9 cellular contexts compared by ENCODE assay signal in the genomic region with DNA sequence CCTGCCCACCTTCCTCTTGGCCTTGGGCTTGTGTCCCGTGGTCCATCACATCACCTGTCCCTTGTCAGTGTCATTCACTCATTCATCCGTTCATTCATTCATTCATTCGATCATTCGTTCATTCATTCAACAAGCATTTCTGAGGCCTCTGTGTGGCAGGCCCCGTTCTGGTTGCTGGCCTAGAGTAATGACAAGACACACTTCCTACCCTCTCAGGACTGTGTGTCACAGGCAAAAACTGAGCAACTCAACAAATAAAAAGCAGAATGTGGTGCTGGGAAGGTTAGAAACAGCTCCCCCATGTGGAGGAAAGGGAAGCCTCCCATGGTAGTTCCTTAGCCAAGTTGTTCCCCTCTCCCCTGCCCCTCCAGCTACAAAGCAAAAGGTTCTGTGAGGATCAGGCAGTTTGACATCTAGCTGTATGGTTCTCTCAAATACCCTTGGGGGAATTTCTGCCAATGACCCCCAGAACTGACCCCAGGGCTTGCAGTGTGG. TPM values are rescaled to one million over a fixed set of nuclear protein-coding genes. Genes with fewer than 3 reads are reported as not detected.
DNase-seq lines count a peak whose midpoint lies in the region; ATAC-seq and TF ChIP-seq lines count a peak whose summit lies in the region.
"Had no signal": no experiment of that assay in that cellular context is flagged by ENCODE, and none has a peak within 500 bp of the region (broad histone marks: within the 10 kb centered on the region; RNA-seq: fewer than 3 reads in every experiment).

No MANE protein-coding gene starts in this region.

- no peak for TF ChIP-seq EP300 in esophagus muscularis mucosa (IDR thresholded peaks at IDR 0.05)

- H3K4me3 ChIP-seq in PC-9 (no peak overlapping the region), fibroblast of lung (replicated peaks in 1 of 4; ENCODE audit: control extremely low read depth in 1 of 4, insufficient read depth in 1 of 4, low read depth in 3 of 4, low read length in 4 of 4) (no peak overlapping the region), esophagus muscularis mucosa (no peak overlapping the region)

- H3K27me3 ChIP-seq in PC-9 (ENCODE audit: insufficient read depth, low read depth) = no peaks in the 10 kb centered on the region
- H3K27me3 ChIP-seq in fibroblast of lung (ENCODE audit: control insufficient read depth, insufficient read depth, low read length) = no peaks in the 10 kb centered on the region
- no peaks in the 10 kb centered on the region for H3K27me3 ChIP-seq in esophagus muscularis mucosa

- no peak overlapping the region for H3K9ac ChIP-seq in fibroblast of lung (ENCODE audit: insufficient read depth, low read length)

- no peaks in the 10 kb centered on the region for H3K79me2 ChIP-seq in PC-9 (ENCODE audit: low read depth)
- no peaks in the 10 kb centered on the region for H3K79me2 ChIP-seq in fibroblast of lung (ENCODE audit: control insufficient read depth, insufficient read depth, low read length)

- peaks cover 8% of the 10 kb centered on the region; the same call in 1 of the 2 replicates for H3F3A ChIP-seq in PC-9 (ENCODE audit: insufficient read depth, low read depth)

- H3K4me1 Mint-ChIP-seq in stimulated activated naive CD8-positive, alpha-beta T cell treated with anti-CD3 and anti-CD28 coated beads, Interleukin-15, amount 100 ng/mL, for 72 hours = no peaks in the 10 kb centered on the region

- no peak for TF ChIP-seq POLR2A in esophagus muscularis mucosa (IDR thresholded peaks at IDR 0.05; ENCODE audit: low read depth)

- H3K9me2 ChIP-seq in PC-9 (ENCODE audit: insufficient read depth) = no peaks in the 10 kb centered on the region

- peak; percentile 46; the same call in 1 of the 2 replicates for TF ChIP-seq CTCF in GM12874 (IDR thresholded peaks at IDR 0.05; ENCODE audit: insufficient read depth, low read depth, low read length)
- TF ChIP-seq CTCF in PC-9 (conservative IDR thresholded peaks at IDR 0.05) = peak; percentile 71
- peak; percentile 50 to 59 for TF ChIP-seq CTCF in fibroblast of lung (conservative IDR thresholded peaks at IDR 0.05 in 1 of 2, IDR thresholded peaks at IDR 0.05 in 1 of 2; ENCODE audit: low read depth in 1 of 2, low read length in 2 of 2)
- peak in 1 of 3 experiments; percentile 8 for TF ChIP-seq CTCF in esophagus muscularis mucosa (IDR thresholded peaks at IDR 0.05)

- no peak overlapping the region for H3K27ac Mint-ChIP-seq in stimulated activated naive CD8-positive, alpha-beta T cell treated with anti-CD3 and anti-CD28 coated beads, Interleukin-15, amount 100 ng/mL, for 72 hours
- H3K27ac Mint-ChIP-seq: activated T-cell treated with anti-CD3 and anti-CD28 coated beads, Interleukin-2, amount 50 U/mL, for 72 hours had no signal

- CTCF ChIA-PET in PC-9 (lab: Charles Lee) = interaction anchor here (1.5 kb wide), 1 partner anchor 10 kb away, joined by 9 read pairs; no protein-coding TSS in a partner anchor

- DNase-seq in 8988T (peak; percentile 85), PC-9 (no peak), fibroblast of lung (ENCODE audit: low read depth in 2 of 2) (no peak), esophagus muscularis mucosa (ENCODE audit: extremely low spot score) (no peak), SK-N-DZ (ENCODE audit: low spot score) (no peak)
- DNase-seq in stimulated activated naive CD8-positive, alpha-beta T cell treated with anti-CD3 and anti-CD28 coated beads, Interleukin-15, amount 100 ng/mL, for 72 hours = no peak
- DNase-seq: activated T-cell treated with anti-CD3 and anti-CD28 coated beads, Interleukin-2, amount 50 U/mL, for 72 hours had no signal

- H2AFZ ChIP-seq in PC-9 (no peak overlapping the region), fibroblast of lung (ENCODE audit: low read length) (no peak overlapping the region)

- no peaks in the 10 kb centered on the region for H3K9me3 ChIP-seq in PC-9 (ENCODE audit: insufficient read depth, low read depth)
- H3K9me3 ChIP-seq in fibroblast of lung (ENCODE audit: control insufficient read depth, insufficient read depth, low read depth, low read length) = no peaks in the 10 kb centered on the region
- no peaks in the 10 kb centered on the region for H3K9me3 ChIP-seq in esophagus muscularis mucosa

- no peak overlapping the region for H3K4me3 Mint-ChIP-seq in stimulated activated naive CD8-positive, alpha-beta T cell treated with anti-CD3 and anti-CD28 coated beads, Interleukin-15, amount 100 ng/mL, for 72 hours
- H3K4me3 Mint-ChIP-seq: activated T-cell treated with anti-CD3 and anti-CD28 coated beads, Interleukin-2, amount 50 U/mL, for 72 hours had no signal

- no peaks in the 10 kb centered on the region for H4K20me1 ChIP-seq in PC-9 (ENCODE audit: insufficient read depth)
- no peaks in the 10 kb centered on the region for H4K20me1 ChIP-seq in fibroblast of lung (ENCODE audit: control insufficient read depth, extremely low read depth, insufficient read depth, low read length)

- POLR2A ChIA-PET in PC-9 (lab: Charles Lee; ENCODE audit: unreplicated experiment) = no interaction called here

- intact Hi-C loops in PC-9 (cut with micrococcal nuclease; ENCODE audit: unreplicated experiment) = no loop called here
- intact Hi-C loops in esophagus muscularis mucosa (cut with DNase I) = no loop called here

- no peaks in the 10 kb centered on the region for H3K27me3 Mint-ChIP-seq in stimulated activated naive CD8-positive, alpha-beta T cell treated with anti-CD3 and anti-CD28 coated beads, Interleukin-15, amount 100 ng/mL, for 72 hours

- H3K27ac ChIP-seq in PC-9 = no peak overlapping the region
- no peak overlapping the region for H3K27ac ChIP-seq in fibroblast of lung (ENCODE audit: insufficient read depth, low read length)
- H3K27ac ChIP-seq in esophagus muscularis mucosa (replicated peaks in 1 of 4) = no peak overlapping the region

- H3K4me1 ChIP-seq in PC-9 (replicated peaks; ENCODE audit: insufficient read depth) (peaks cover 5% of the 10 kb centered on the region), fibroblast of lung (ENCODE audit: control insufficient read depth, extremely low read depth, insufficient read depth, low read length) (no peaks in the 10 kb centered on the region), esophagus muscularis mucosa (no peaks in the 10 kb centered on the region)

- ATAC-seq in stimulated activated naive CD8-positive, alpha-beta T cell treated with anti-CD3 and anti-CD28 coated beads, Interleukin-15, amount 100 ng/mL, for 72 hours = no peak
- no peak for ATAC-seq in GM21360 (IDR thresholded peaks at IDR 0.05; ENCODE audit: unreplicated experiment)

- H3K4me2 ChIP-seq in PC-9 (no peak overlapping the region), fibroblast of lung (ENCODE audit: extremely low read depth, insufficient read depth, low read length) (no peak overlapping the region)

- 93% methylated on average over 5 of the region's 5 CpGs for WGBS in esophagus muscularis mucosa

- no peaks in the 10 kb centered on the region for H3K36me3 ChIP-seq in PC-9 (ENCODE audit: low read depth)
- no peaks in the 10 kb centered on the region for H3K36me3 ChIP-seq in fibroblast of lung (ENCODE audit: control insufficient read depth, insufficient read depth, low read length)
- H3K36me3 ChIP-seq in esophagus muscularis mucosa = peaks cover 0 to 10% (median 3%) of the 10 kb centered on the region in 4 donors

- no peaks in the 10 kb centered on the region for H3K9me3 Mint-ChIP-seq in stimulated activated naive CD8-positive, alpha-beta T cell treated with anti-CD3 and anti-CD28 coated beads, Interleukin-15, amount 100 ng/mL, for 72 hours
- H3K9me3 Mint-ChIP-seq: activated T-cell treated with anti-CD3 and anti-CD28 coated beads, Interleukin-2, amount 50 U/mL, for 72 hours had no signal

- BruUV-seq in PC-9 (replicated peaks; lab: Mats Ljungman, UMichigan) = no TSS peak

RNA-seq across cellular contexts. Expression of a gene that starts 1.6 kb away (rescaled TPM):
- 1.4 TPM in 1 of 2 replicates, not detected in the other for total RNA-seq in PC-9 (2021)
- 0.51 and 0.83 TPM in 2 replicates for total RNA-seq in fibroblast of lung
- polyA plus RNA-seq in fibroblast of lung = not detected in 2 replicates
- not detected in 2 replicates for polyA plus RNA-seq in fibroblast of lung (2012)
- polyA minus RNA-seq in fibroblast of lung (ENCODE audit: low replicate concordance) = not detected in 2 replicates
- not detected for total RNA-seq in esophagus muscularis mucosa
- not detected in 2 replicates for polyA plus RNA-seq in SK-N-DZ (2014; cell fraction: cytosol; rRNA removed)
- polyA plus RNA-seq in SK-N-DZ (2014; cell fraction: nucleus; rRNA removed) = not detected in 2 replicates
- total RNA-seq: activated T-cell treated with anti-CD3 and anti-CD28 coated beads, Interleukin-2, amount 50 U/mL, for 72 hours had no signal

RNA-seq across cellular contexts. Expression of a gene that starts 27.0 kb away (rescaled TPM):
- total RNA-seq in PC-9 (2021) (2.4 and 3.5 TPM in 2 replicates), fibroblast of lung (0.26 and 0.33 TPM in 2 replicates), esophagus muscularis mucosa (1 to 10 TPM; 4.8 to 9.1 (median 6.4) TPM)
- 0.01 and 0.05 TPM in 2 replicates for polyA plus RNA-seq in fibroblast of lung
- polyA plus RNA-seq in fibroblast of lung (2012) = 0.06 and 0.07 TPM in 2 replicates
- polyA minus RNA-seq in fibroblast of lung (ENCODE audit: low replicate concordance) = not detected in 2 replicates
- polyA plus RNA-seq in SK-N-DZ (2014; cell fraction: cytosol; rRNA removed) = 0.07 and 0.31 TPM in 2 replicates
- 0.37 and 1.0 TPM in 2 replicates for polyA plus RNA-seq in SK-N-DZ (2014; cell fraction: nucleus; rRNA removed)

RNA-seq across cellular contexts. Expression of a gene that starts 34.3 kb away (rescaled TPM):
- total RNA-seq in PC-9 (2021) (9.9 and 10.5 TPM in 2 replicates), fibroblast of lung (12.3 and 17.5 TPM in 2 replicates), esophagus muscularis mucosa (10 to 100 TPM in 1 of 4 donors, 1 to 10 TPM in 3; 4.0 to 11.3 (median 6.0) TPM)
- 20.4 and 29.0 TPM in 2 replicates for polyA plus RNA-seq in fibroblast of lung
- 21.9 and 30.1 TPM in 2 replicates for polyA plus RNA-seq in fibroblast of lung (2012)
- polyA minus RNA-seq in fibroblast of lung (ENCODE audit: low replicate concordance) = 37.0 and 64.5 TPM in 2 replicates
- polyA plus RNA-seq in SK-N-DZ (2014; cell fraction: cytosol; rRNA removed) = 4.1 and 4.9 TPM in 2 replicates
- polyA plus RNA-seq in SK-N-DZ (2014; cell fraction: nucleus; rRNA removed) = 9.0 and 9.1 TPM in 2 replicates
